Comparison of ENCODE assay signal across 9 cellular contexts in genomic region chr6:167091149-167092107, GRCh38.
DNase-seq lines count a peak whose midpoint lies in the region; ATAC-seq and TF ChIP-seq lines count a peak whose summit lies in the region.
"Had no signal": no experiment of that assay in that cellular context is flagged by ENCODE, and none has a peak within 500 bp of the region (broad histone marks: within the 10 kb centered on the region; RNA-seq: fewer than 3 reads in every experiment).

No MANE protein-coding gene starts in this region.

- H3K36me3 ChIP-seq in BLaER1 = no peaks in the 10 kb centered on the region

- TF ChIP-seq CTCF in GM12865 (IDR thresholded peaks at IDR 0.05; ENCODE audit: insufficient read depth, low read depth, low read length, missing control alignments) = no peak

- no peaks in the 10 kb centered on the region for H3K27me3 ChIP-seq in BLaER1

- peaks cover 17% of the 10 kb centered on the region for H3K9me3 ChIP-seq in BLaER1

- peak overlapping the region; percentile 42; the same call in 1 of the 2 replicates for H3K9ac ChIP-seq in BLaER1

- peaks cover 82% of the 10 kb centered on the region for H3K4me1 ChIP-seq in BLaER1

- H4K20me1 ChIP-seq in BLaER1 = no peaks in the 10 kb centered on the region

- H3K4me2 ChIP-seq in BLaER1 = peak overlapping the region; percentile 80

- peak overlapping the region; percentile 57 for H3K27ac ChIP-seq in BLaER1

- H3K4me3 ChIP-seq in BLaER1 (no peak overlapping the region), GM12865 (ENCODE audit: low read depth, low read length) (peak overlapping the region; percentile 59)

- ATAC-seq in HG02852 (IDR thresholded peaks at IDR 0.05; ENCODE audit: unreplicated experiment) (no peak), HG02763 (IDR thresholded peaks at IDR 0.05; ENCODE audit: unreplicated experiment) (no peak)

- DNase-seq in GM12865 (ENCODE audit: low read depth) (peak; percentile 31), SKM-1 (lab: John Stamatoyannopoulos, UW; ENCODE audit: unreplicated experiment) (peak; percentile 70), left kidney (ENCODE audit: low read depth, low spot score) (peak; percentile 48), OCI-M2 (lab: John Stamatoyannopoulos, UW; ENCODE audit: unreplicated experiment) (no peak), cerebellar cortex (ENCODE audit: low spot score) (no peak)
- DNase-seq: stimulated activated CD8-positive, alpha-beta memory T cell treated with anti-CD3 and anti-CD28 coated beads, Interleukin-4, amount 100 ng/mL, for 48 hours had no signal

Comparison
In these comparisons a context has a peak if more than half of its experiments do, and no peak if none do; other contexts are left out.
1. DNase-seq: peak in GM12865 (single experiment), SKM-1 (single experiment) and left kidney (single experiment); none in OCI-M2 (single experiment) and cerebellar cortex (single experiment).